9 cellular contexts compared by ENCODE assay signal in genomic region chr9:70902705-70903131, GRCh38.
A peak's percentile ranks its signal among the peaks of the same experiment; 100 is the strongest.
DNase-seq lines count a peak whose midpoint lies in the region; ATAC-seq and TF ChIP-seq lines count a peak whose summit lies in the region.
"Had no signal": no experiment of that assay in that cellular context is flagged by ENCODE, and none has a peak within 500 bp of the region (broad histone marks: within the 10 kb centered on the region; RNA-seq: fewer than 3 reads in every experiment).

No MANE protein-coding gene starts in this region.

- H2BK120ac ChIP-seq in IMR-90 (ENCODE audit: low read depth, low read length) = no peak overlapping the region

- H3K4ac ChIP-seq in IMR-90 (ENCODE audit: low read depth, low read length) = no peak overlapping the region

- no peak for TF ChIP-seq RAD21 in IMR-90 (IDR thresholded peaks at IDR 0.05; ENCODE audit: low read length)

- ATAC-seq in GM18909 (IDR thresholded peaks at IDR 0.05; ENCODE audit: poor library complexity, unreplicated experiment) (peak; percentile 78), IMR-90 (ENCODE audit: low read depth) (peak; percentile 98), psoas muscle (peak in 3 of 4 donors; percentile 40 to 57 (median 55))
- no peak for ATAC-seq in activated CD8-positive, alpha-beta memory T cell treated with anti-CD3 and anti-CD28 coated beads, Interleukin-2, amount 10 ng/mL, durations not matched to agents 7 days and 5 days
- ATAC-seq: left lobe of liver had no signal

- no peaks in the 10 kb centered on the region for H3K79me1 ChIP-seq in IMR-90 (ENCODE audit: low read depth in 1 of 2, low read length in 2 of 2)

- dilution Hi-C loops in IMR-90 (cut with HindIII; ENCODE audit: low sequenced_read_pairs, unreplicated experiment) = no loop called here

- H3K9me3 Mint-ChIP-seq in activated CD8-positive, alpha-beta memory T cell treated with anti-CD3 and anti-CD28 coated beads, Interleukin-2, amount 10 ng/mL, durations not matched to agents 7 days and 5 days (ENCODE audit: low read depth) = no peaks in the 10 kb centered on the region

- TF ChIP-seq POLR2A in IMR-90 (IDR thresholded peaks at IDR 0.05; ENCODE audit: low read depth, low read length) (no peak), prostate gland (IDR thresholded peaks at IDR 0.05) (no peak)

- H3K4me1 Mint-ChIP-seq in activated CD8-positive, alpha-beta memory T cell treated with anti-CD3 and anti-CD28 coated beads, Interleukin-2, amount 10 ng/mL, durations not matched to agents 7 days and 5 days = no peaks in the 10 kb centered on the region

- peaks cover 21% of the 10 kb centered on the region; the same call in 1 of the 2 replicates for H3K27me3 ChIP-seq in IMR-90 (ENCODE audit: control insufficient read depth, insufficient read depth, low read length)
- no peaks in the 10 kb centered on the region for H3K27me3 ChIP-seq in psoas muscle (ENCODE audit: insufficient read depth in 3 of 3, low read length in 2 of 3)
- H3K27me3 ChIP-seq in prostate gland (replicated peaks; ENCODE audit: insufficient read depth) = no peaks in the 10 kb centered on the region

- no peak overlapping the region for H3K56ac ChIP-seq in IMR-90 (ENCODE audit: extremely low read depth, insufficient read depth, low read length)

- no peak overlapping the region for H3K4me2 ChIP-seq in IMR-90 (ENCODE audit: low read depth, low read length)

- DNase-seq in IMR-90 = peak; percentile 96
- DNase-seq in epithelial cell of esophagus (ENCODE audit: low read depth) = peak; percentile 96
- DNase-seq in psoas muscle = peak in 1 of 2 donors; percentile 17
- no peak for DNase-seq in prostate gland (ENCODE audit: low spot score)
- DNase-seq in activated CD8-positive, alpha-beta memory T cell treated with anti-CD3 and anti-CD28 coated beads, Interleukin-2, amount 50 U/mL, for 4 hours = no peak
- DNase-seq in activated CD8-positive, alpha-beta memory T cell treated with anti-CD3 and anti-CD28 coated beads, Interleukin-2, amount 10 ng/mL, durations not matched to agents 7 days and 5 days = no peak
- DNase-seq in middle frontal gyrus (ENCODE audit: extremely low spot score, low spot score) = no peak

- no peak overlapping the region for H2AK9ac ChIP-seq in IMR-90 (replicated peaks; ENCODE audit: low read depth, low read length, poor library complexity)

- no peak overlapping the region for H2BK5ac ChIP-seq in IMR-90 (ENCODE audit: low read depth, low read length, poor library complexity, severe bottlenecking)

- no peak overlapping the region for H3K14ac ChIP-seq in IMR-90 (replicated peaks; ENCODE audit: low read depth, low read length)

- no peaks in the 10 kb centered on the region for H3K4me1 ChIP-seq in IMR-90 (ENCODE audit: control insufficient read depth, insufficient read depth, low read length)
- no peaks in the 10 kb centered on the region for H3K4me1 ChIP-seq in psoas muscle
- no peaks in the 10 kb centered on the region for H3K4me1 ChIP-seq in prostate gland (replicated peaks)

- H3K27me3 Mint-ChIP-seq in activated CD8-positive, alpha-beta memory T cell treated with anti-CD3 and anti-CD28 coated beads, Interleukin-2, amount 10 ng/mL, durations not matched to agents 7 days and 5 days = no peaks in the 10 kb centered on the region

- peak overlapping the region; percentile 35 for H2AFZ ChIP-seq in IMR-90 (replicated peaks; ENCODE audit: low read length, poor library complexity)

- no peak for TF ChIP-seq CTCF in IMR-90 (conservative IDR thresholded peaks at IDR 0.05; ENCODE audit: low read depth, low read length)
- TF ChIP-seq CTCF in epithelial cell of esophagus (IDR thresholded peaks at IDR 0.05; ENCODE audit: insufficient read depth, low read depth, low read length, missing control alignments) = no peak
- no peak for TF ChIP-seq CTCF in psoas muscle (IDR thresholded peaks at IDR 0.05)
- no peak for TF ChIP-seq CTCF in prostate gland (IDR thresholded peaks at IDR 0.05)

- H3K23ac ChIP-seq in IMR-90 (ENCODE audit: low read depth, low read length) = no peak overlapping the region

- H3K4me3 ChIP-seq in IMR-90 (ENCODE audit: insufficient read depth, low read depth, low read length) = no peak overlapping the region
- H3K4me3 ChIP-seq in epithelial cell of esophagus (ENCODE audit: low read length) = no peak overlapping the region
- H3K4me3 ChIP-seq in psoas muscle = no peak overlapping the region
- H3K4me3 ChIP-seq in prostate gland = no peak overlapping the region

- H4K5ac ChIP-seq in IMR-90 (ENCODE audit: low read depth, low read length) = no peak overlapping the region

- no peaks in the 10 kb centered on the region for H3K36me3 Mint-ChIP-seq in activated CD8-positive, alpha-beta memory T cell treated with anti-CD3 and anti-CD28 coated beads, Interleukin-2, amount 10 ng/mL, durations not matched to agents 7 days and 5 days

- in situ Hi-C loops in IMR-90 (cut with MboI; ENCODE audit: low sequenced_read_pairs) = loop anchor here (25.0 kb wide), 1 partner anchor 110 kb away; no protein-coding TSS in a partner anchor

- H4K91ac ChIP-seq in IMR-90 (ENCODE audit: insufficient read depth, low read depth, low read length) = no peak overlapping the region

- H3K36me3 ChIP-seq in IMR-90 (ENCODE audit: control insufficient read depth, insufficient read depth, low read length) (no peaks in the 10 kb centered on the region), psoas muscle (ENCODE audit: insufficient read depth in 1 of 2, low read depth in 1 of 2) (no peaks in the 10 kb centered on the region), prostate gland (no peaks in the 10 kb centered on the region)

- no peak overlapping the region for H2AK5ac ChIP-seq in IMR-90 (ENCODE audit: low read depth, low read length)

- H4K20me1 ChIP-seq in IMR-90 (ENCODE audit: insufficient read depth, low read length) = no peaks in the 10 kb centered on the region

- no peak overlapping the region for H3K27ac ChIP-seq in IMR-90 (ENCODE audit: insufficient read depth, low read length)
- no peak overlapping the region for H3K27ac ChIP-seq in psoas muscle
- H3K27ac ChIP-seq in prostate gland = no peak overlapping the region

- no peak overlapping the region for H4K8ac ChIP-seq in IMR-90 (ENCODE audit: low read depth in 2 of 2, low read length in 2 of 2)

- no peak overlapping the region for H3K27ac Mint-ChIP-seq in activated CD8-positive, alpha-beta memory T cell treated with anti-CD3 and anti-CD28 coated beads, Interleukin-2, amount 10 ng/mL, durations not matched to agents 7 days and 5 days

- no peaks in the 10 kb centered on the region for H3K9me1 ChIP-seq in IMR-90 (ENCODE audit: insufficient read depth, low read length)

- H2BK20ac ChIP-seq in IMR-90 (ENCODE audit: low read depth, low read length) = no peak overlapping the region

- CTCF ChIA-PET in IMR-90 (lab: Yijun Ruan, JAX) = interaction anchor here (0.6 to 0.7 kb wide), 2 partner anchors 59 to 122 kb away, joined by 3 to 11 read pairs; no protein-coding TSS in a partner anchor
- CTCF ChIA-PET in activated CD8-positive, alpha-beta memory T cell treated with anti-CD3 and anti-CD28 coated beads, Interleukin-2, amount 10 ng/mL, durations not matched to agents 7 days and 5 days (lab: Charles Lee) = no interaction called here

- no peak overlapping the region for H3K9ac ChIP-seq in IMR-90 (ENCODE audit: low read depth, low read length)

- H2BK15ac ChIP-seq in IMR-90 (ENCODE audit: low read depth, low read length) = no peak overlapping the region

- no peak overlapping the region for H3K4me3 Mint-ChIP-seq in activated CD8-positive, alpha-beta memory T cell treated with anti-CD3 and anti-CD28 coated beads, Interleukin-2, amount 10 ng/mL, durations not matched to agents 7 days and 5 days

- POLR2A ChIA-PET in IMR-90 (lab: Charles Lee; ENCODE audit: unreplicated experiment) = no interaction called here

- H3K9me3 ChIP-seq in IMR-90 (ENCODE audit: control insufficient read depth, insufficient read depth, low read length) (no peaks in the 10 kb centered on the region), psoas muscle (no peaks in the 10 kb centered on the region), prostate gland (no peaks in the 10 kb centered on the region)

- no CpG with 5 or more reads among the region's 6 CpGs for WGBS in IMR-90 (ENCODE audit: extremely low coverage in 2 of 2, insufficient read length in 1 of 2), 2 experiments
- 19 to 29% (median 21%) methylated on average over 6 of the region's 6 CpGs for WGBS in psoas muscle, 3 donors
- WGBS in prostate gland = 30% methylated on average over 6 of the region's 6 CpGs

- intact Hi-C loops in IMR-90 (cut with micrococcal nuclease) = no loop called here
- intact Hi-C loops in psoas muscle (cut with DNase I) = no loop called here
- intact Hi-C loops in prostate gland (cut with DNase I) = no loop called here

- H3K18ac ChIP-seq in IMR-90 (ENCODE audit: low read depth, low read length) = no peak overlapping the region

- BruUV-seq in IMR-90 (replicated peaks; lab: Mats Ljungman, UMichigan) = no TSS peak

TF ChIP-seq in IMR-90, 13 proteins besides CTCF, POLR2A, EP300 and RAD21:
- TF ChIP-seq BHLHE40 (IDR thresholded peaks at IDR 0.05; ENCODE audit: low read depth, low read length) = peak; percentile 69
- peak; percentile 68 for TF ChIP-seq FOS (IDR thresholded peaks at IDR 0.05; ENCODE audit: low read depth, low read length)
- no peak for TF ChIP-seq USF2 (IDR thresholded peaks at IDR 0.05; ENCODE audit: low read depth, low read length)
- no peak for TF ChIP-seq MXI1 (IDR thresholded peaks at IDR 0.05; ENCODE audit: borderline replicate concordance, low read depth, low read length)
- TF ChIP-seq RCOR1 (IDR thresholded peaks at IDR 0.05; ENCODE audit: insufficient replicate concordance, low read length) = peak; percentile 89
- TF ChIP-seq CEBPB (IDR thresholded peaks at IDR 0.05; ENCODE audit: low read depth, low read length) = peak; percentile 92
TF ChIP-seq in IMR-90: peak in this region for 4.

Comparison
In these comparisons a context has a peak if more than half of its experiments do, and no peak if none do; other contexts are left out.
1. DNase-seq: peak in IMR-90 (single experiment) and epithelial cell of esophagus (single experiment); none in prostate gland (single experiment), activated CD8-positive, alpha-beta memory T cell treated with anti-CD3 and anti-CD28 coated beads, Interleukin-2, amount 50 U/mL, for 4 hours (single experiment), activated CD8-positive, alpha-beta memory T cell treated with anti-CD3 and anti-CD28 coated beads, Interleukin-2, amount 10 ng/mL, durations not matched to agents 7 days and 5 days (single experiment) and middle frontal gyrus (single experiment).